In the genomic region with DNA sequence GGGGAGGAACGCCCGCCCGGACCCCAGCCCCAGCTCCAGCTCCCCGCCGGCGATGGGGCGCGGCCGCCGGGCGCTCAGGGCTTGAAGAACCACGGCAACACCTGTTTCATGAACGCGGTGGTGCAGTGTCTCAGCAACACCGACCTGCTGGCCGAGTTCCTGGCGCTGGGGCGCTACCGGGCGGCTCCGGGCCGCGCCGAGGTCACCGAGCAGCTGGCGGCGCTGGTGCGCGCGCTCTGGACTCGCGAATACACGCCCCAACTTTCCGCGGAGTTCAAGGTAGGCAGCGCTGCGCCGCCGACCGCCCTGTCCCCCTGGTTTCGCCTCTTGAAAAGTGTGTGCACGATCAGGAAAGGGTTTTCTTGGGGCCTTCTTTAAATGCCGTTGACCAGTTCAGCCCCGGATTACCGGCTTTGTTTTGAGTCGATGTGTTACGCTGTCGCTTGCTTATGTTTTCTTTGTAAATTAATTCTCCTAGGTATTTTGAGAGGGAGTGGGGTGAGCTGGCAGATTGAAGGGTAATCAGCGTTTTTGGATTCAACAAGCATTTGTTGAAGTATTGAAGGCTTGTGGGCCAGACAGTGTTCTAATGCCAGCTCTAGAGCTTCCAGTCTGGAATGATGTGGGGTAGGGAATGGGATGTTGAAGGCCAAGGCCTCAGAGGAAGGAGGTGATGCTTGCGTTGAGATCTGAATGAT, we compare ENCODE assay signal across 1 cellular context.
A peak's percentile ranks its signal among the peaks of the same experiment; 100 is the strongest.
TF ChIP-seq lines count a peak whose summit lies in the region.

No MANE protein-coding gene starts in this region.

TF ChIP-seq in HEK293, 187 proteins besides CTCF, POLR2A, EP300 and RAD21 (continued from another document):
- TF ChIP-seq, protein P1, sequence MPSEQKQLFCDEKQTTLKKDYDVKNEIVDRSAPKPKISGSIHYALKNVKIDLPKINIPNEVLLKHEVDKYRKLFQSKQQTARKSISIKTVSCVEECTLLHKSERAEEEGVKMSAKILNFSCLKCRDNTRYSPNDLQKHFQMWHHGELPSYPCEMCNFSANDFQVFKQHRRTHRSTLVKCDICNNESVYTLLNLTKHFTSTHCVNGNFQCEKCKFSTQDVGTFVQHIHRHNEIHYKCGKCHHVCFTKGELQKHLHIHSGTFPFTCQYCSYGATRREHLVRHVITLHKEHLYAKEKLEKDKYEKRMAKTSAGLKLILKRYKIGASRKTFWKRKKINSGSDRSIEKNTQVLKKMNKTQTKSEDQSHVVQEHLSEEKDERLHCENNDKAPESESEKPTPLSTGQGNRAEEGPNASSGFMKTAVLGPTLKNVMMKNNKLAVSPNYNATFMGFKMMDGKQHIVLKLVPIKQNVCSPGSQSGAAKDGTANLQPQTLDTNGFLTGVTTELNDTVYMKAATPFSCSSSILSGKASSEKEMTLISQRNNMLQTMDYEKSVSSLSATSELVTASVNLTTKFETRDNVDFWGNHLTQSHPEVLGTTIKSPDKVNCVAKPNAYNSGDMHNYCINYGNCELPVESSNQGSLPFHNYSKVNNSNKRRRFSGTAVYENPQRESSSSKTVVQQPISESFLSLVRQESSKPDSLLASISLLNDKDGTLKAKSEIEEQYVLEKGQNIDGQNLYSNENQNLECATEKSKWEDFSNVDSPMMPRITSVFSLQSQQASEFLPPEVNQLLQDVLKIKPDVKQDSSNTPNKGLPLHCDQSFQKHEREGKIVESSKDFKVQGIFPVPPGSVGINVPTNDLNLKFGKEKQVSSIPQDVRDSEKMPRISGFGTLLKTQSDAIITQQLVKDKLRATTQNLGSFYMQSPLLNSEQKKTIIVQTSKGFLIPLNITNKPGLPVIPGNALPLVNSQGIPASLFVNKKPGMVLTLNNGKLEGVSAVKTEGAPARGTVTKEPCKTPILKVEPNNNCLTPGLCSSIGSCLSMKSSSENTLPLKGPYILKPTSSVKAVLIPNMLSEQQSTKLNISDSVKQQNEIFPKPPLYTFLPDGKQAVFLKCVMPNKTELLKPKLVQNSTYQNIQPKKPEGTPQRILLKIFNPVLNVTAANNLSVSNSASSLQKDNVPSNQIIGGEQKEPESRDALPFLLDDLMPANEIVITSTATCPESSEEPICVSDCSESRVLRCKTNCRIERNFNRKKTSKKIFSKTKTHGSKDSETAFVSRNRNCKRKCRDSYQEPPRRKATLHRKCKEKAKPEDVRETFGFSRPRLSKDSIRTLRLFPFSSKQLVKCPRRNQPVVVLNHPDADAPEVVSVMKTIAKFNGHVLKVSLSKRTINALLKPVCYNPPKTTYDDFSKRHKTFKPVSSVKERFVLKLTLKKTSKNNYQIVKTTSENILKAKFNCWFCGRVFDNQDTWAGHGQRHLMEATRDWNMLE (tag by site-specific recombination; conservative IDR thresholded peaks at IDR 0.05; ENCODE audit: low read depth) = 0 out of 2 replicates have a peak, but pooled peaks have one; percentile 14
- TF ChIP-seq MYNN (tag by site-specific recombination; IDR thresholded peaks at IDR 0.05; ENCODE audit: borderline replicate concordance) (no peak), ZNF629 (tag by site-specific recombination; IDR thresholded peaks at IDR 0.05) (0 out of 2 replicates have a peak, but pooled peaks have one; percentile 18), KLF10 (tag by site-specific recombination; IDR thresholded peaks at IDR 0.05) (no peak), ZNF473 (tag by site-specific recombination; IDR thresholded peaks at IDR 0.05) (no peak), ZEB2 (tag by site-specific recombination; IDR thresholded peaks at IDR 0.05) (peak; percentile 22; the same call in 1 of the 2 replicates), SP7 (tag by site-specific recombination; IDR thresholded peaks at IDR 0.05) (0 out of 2 replicates have a peak, but pooled peaks have one; percentile 14), ZNF544 (tag by site-specific recombination; IDR thresholded peaks at IDR 0.05) (no peak), ZNF335 (tag by site-specific recombination; conservative IDR thresholded peaks at IDR 0.05) (peak; percentile 77), ZNF2 (tag by site-specific recombination; IDR thresholded peaks at IDR 0.05) (0 out of 2 replicates have a peak, but pooled peaks have one; percentile 14), ZNF341 (tag by site-specific recombination; IDR thresholded peaks at IDR 0.05; ENCODE audit: low read depth) (peak; percentile 50), KLF1 (tag by site-specific recombination; IDR thresholded peaks at IDR 0.05) (peak; percentile 39; the same call in 1 of the 2 replicates), SCRT2 (tag by site-specific recombination; IDR thresholded peaks at IDR 0.05) (peak; percentile 96), ZBTB17 (tag by site-specific recombination; IDR thresholded peaks at IDR 0.05) (peak; percentile 58; the same call in 1 of the 2 replicates), ZNF600 (tag by site-specific recombination; IDR thresholded peaks at IDR 0.05) (peak; percentile 87), ZNF624 (tag by site-specific recombination; IDR thresholded peaks at IDR 0.05) (no peak), IKZF3 (tag by site-specific recombination; IDR thresholded peaks at IDR 0.05) (0 out of 2 replicates have a peak, but pooled peaks have one; percentile 6), KLF8 (tag by site-specific recombination; IDR thresholded peaks at IDR 0.05) (peak; percentile 61), ZNF324 (tag by site-specific recombination; IDR thresholded peaks at IDR 0.05) (no peak), ZNF239 (tag by site-specific recombination; IDR thresholded peaks at IDR 0.05) (no peak), ZBTB20 (tag by site-specific recombination; IDR thresholded peaks at IDR 0.05) (peak; percentile 81; the same call in 1 of the 2 replicates), SCRT1 (tag by site-specific recombination; IDR thresholded peaks at IDR 0.05; ENCODE audit: borderline replicate concordance) (peak; percentile 21; the same call in 1 of the 2 replicates), SP2 (tag by site-specific recombination; IDR thresholded peaks at IDR 0.05) (no peak)
- TF ChIP-seq, protein P2, sequence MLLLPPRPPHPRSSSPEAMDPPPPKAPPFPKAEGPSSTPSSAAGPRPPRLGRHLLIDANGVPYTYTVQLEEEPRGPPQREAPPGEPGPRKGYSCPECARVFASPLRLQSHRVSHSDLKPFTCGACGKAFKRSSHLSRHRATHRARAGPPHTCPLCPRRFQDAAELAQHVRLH (tag by site-specific recombination; IDR thresholded peaks at IDR 0.05) = no peak
- TF ChIP-seq, protein P3, sequence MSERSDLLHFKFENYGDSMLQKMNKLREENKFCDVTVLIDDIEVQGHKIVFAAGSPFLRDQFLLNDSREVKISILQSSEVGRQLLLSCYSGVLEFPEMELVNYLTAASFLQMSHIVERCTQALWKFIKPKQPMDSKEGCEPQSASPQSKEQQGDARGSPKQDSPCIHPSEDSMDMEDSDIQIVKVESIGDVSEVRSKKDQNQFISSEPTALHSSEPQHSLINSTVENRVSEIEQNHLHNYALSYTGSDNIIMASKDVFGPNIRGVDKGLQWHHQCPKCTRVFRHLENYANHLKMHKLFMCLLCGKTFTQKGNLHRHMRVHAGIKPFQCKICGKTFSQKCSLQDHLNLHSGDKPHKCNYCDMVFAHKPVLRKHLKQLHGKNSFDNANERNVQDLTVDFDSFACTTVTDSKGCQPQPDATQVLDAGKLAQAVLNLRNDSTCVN (tag by site-specific recombination; optimal IDR thresholded peaks at IDR 0.05) = peak; percentile 78
- TF ChIP-seq, protein P4, sequence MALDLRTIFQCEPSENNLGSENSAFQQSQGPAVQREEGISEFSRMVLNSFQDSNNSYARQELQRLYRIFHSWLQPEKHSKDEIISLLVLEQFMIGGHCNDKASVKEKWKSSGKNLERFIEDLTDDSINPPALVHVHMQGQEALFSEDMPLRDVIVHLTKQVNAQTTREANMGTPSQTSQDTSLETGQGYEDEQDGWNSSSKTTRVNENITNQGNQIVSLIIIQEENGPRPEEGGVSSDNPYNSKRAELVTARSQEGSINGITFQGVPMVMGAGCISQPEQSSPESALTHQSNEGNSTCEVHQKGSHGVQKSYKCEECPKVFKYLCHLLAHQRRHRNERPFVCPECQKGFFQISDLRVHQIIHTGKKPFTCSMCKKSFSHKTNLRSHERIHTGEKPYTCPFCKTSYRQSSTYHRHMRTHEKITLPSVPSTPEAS (tag by site-specific recombination; IDR thresholded peaks at IDR 0.05) = peak; percentile 28; the same call in 1 of the 2 replicates
TF ChIP-seq in HEK293: peak in this region for 18.
